13 cellular contexts compared by ENCODE assay signal in genomic region chr3:131231710-131232348, GRCh38.
A peak's percentile ranks its signal among the peaks of the same experiment; 100 is the strongest.
DNase-seq lines count a peak whose midpoint lies in the region; ATAC-seq, FAIRE-seq and TF ChIP-seq lines count a peak whose summit lies in the region.
"Had no signal": no experiment of that assay in that cellular context is flagged by ENCODE, and none has a peak within 500 bp of the region (broad histone marks: within the 10 kb centered on the region; RNA-seq: fewer than 3 reads in every experiment).

No MANE protein-coding gene starts in this region.

- peak overlapping the region; percentile 23 for H3K27ac Mint-ChIP-seq in glutamatergic neuron (ENCODE audit: unreplicated experiment)
- H3K27ac Mint-ChIP-seq in activated naive CD8-positive, alpha-beta T cell treated with anti-CD3 and anti-CD28 coated beads for 36 hours = no peak overlapping the region
- H3K27ac Mint-ChIP-seq: activated naive CD8-positive, alpha-beta T cell; naive thymus-derived CD4-positive, alpha-beta T cell; T-cell had no signal

- in situ Hi-C loops in SK-MEL-5 (cut with HindIII; ENCODE audit: low pct_unique_long_range_greater_than_20kb, low sequenced_read_pairs) = no loop called here

- peaks cover 3% of the 10 kb centered on the region for H3K27me3 Mint-ChIP-seq in glutamatergic neuron (ENCODE audit: unreplicated experiment)
- no peaks in the 10 kb centered on the region for H3K27me3 Mint-ChIP-seq in activated naive CD8-positive, alpha-beta T cell treated with anti-CD3 and anti-CD28 coated beads for 36 hours
- H3K27me3 Mint-ChIP-seq: activated naive CD8-positive, alpha-beta T cell; naive thymus-derived CD4-positive, alpha-beta T cell; T-cell had no signal

- peaks cover 26% of the 10 kb centered on the region for H3K4me1 Mint-ChIP-seq in glutamatergic neuron (ENCODE audit: low read depth, unreplicated experiment)
- H3K4me1 Mint-ChIP-seq in activated naive CD8-positive, alpha-beta T cell treated with anti-CD3 and anti-CD28 coated beads for 36 hours = no peaks in the 10 kb centered on the region
- H3K4me1 Mint-ChIP-seq: naive thymus-derived CD4-positive, alpha-beta T cell; T-cell had no signal

- ATAC-seq in HG03108 (IDR thresholded peaks at IDR 0.05; ENCODE audit: unreplicated experiment) (no peak), GM18511 (IDR thresholded peaks at IDR 0.05; ENCODE audit: unreplicated experiment) (no peak)
- ATAC-seq: naive thymus-derived CD4-positive, alpha-beta T cell; T-cell had no signal

- peaks cover 2% of the 10 kb centered on the region for H3K9me3 Mint-ChIP-seq in glutamatergic neuron (ENCODE audit: unreplicated experiment)
- H3K9me3 Mint-ChIP-seq in activated naive CD8-positive, alpha-beta T cell treated with anti-CD3 and anti-CD28 coated beads for 36 hours = no peaks in the 10 kb centered on the region
- H3K9me3 Mint-ChIP-seq: T-cell had no signal

- DNase-seq in D721Med (ENCODE audit: insufficient read length, low spot score) = no peak
- DNase-seq in HT-29 (ENCODE audit: low spot score) = peak; percentile 3
- DNase-seq in SK-MEL-5 (ENCODE audit: low read depth, low spot score) = peak; percentile 53
- DNase-seq in glutamatergic neuron = no peak
- DNase-seq in iPS-NIHi11 (ENCODE audit: low spot score) = no peak
- no peak for DNase-seq in activated naive CD8-positive, alpha-beta T cell treated with anti-CD3 and anti-CD28 coated beads for 36 hours
- DNase-seq: effector CD8-positive, alpha-beta T cell; naive thymus-derived CD4-positive, alpha-beta T cell; NCI-H2081 treated with DMSO at 0.1 percent for 48 hours; T-cell had no signal

- no peak for FAIRE-seq in D721Med (lab: Jason Lieb, UNC)

- H3K4me3 Mint-ChIP-seq in glutamatergic neuron (ENCODE audit: unreplicated experiment) = no peak overlapping the region
- no peak overlapping the region for H3K4me3 Mint-ChIP-seq in activated naive CD8-positive, alpha-beta T cell treated with anti-CD3 and anti-CD28 coated beads for 36 hours
- H3K4me3 Mint-ChIP-seq: activated naive CD8-positive, alpha-beta T cell; naive thymus-derived CD4-positive, alpha-beta T cell; T-cell had no signal

- H3K36me3 Mint-ChIP-seq in glutamatergic neuron (ENCODE audit: unreplicated experiment) = no peaks in the 10 kb centered on the region
- H3K36me3 Mint-ChIP-seq in activated naive CD8-positive, alpha-beta T cell treated with anti-CD3 and anti-CD28 coated beads for 36 hours = no peaks in the 10 kb centered on the region
- H3K36me3 Mint-ChIP-seq: activated naive CD8-positive, alpha-beta T cell; naive thymus-derived CD4-positive, alpha-beta T cell had no signal

- TF ChIP-seq CTCF in D721Med (IDR thresholded peaks at IDR 0.05; ENCODE audit: insufficient read depth, missing control alignments) (peak; percentile 37), glutamatergic neuron (IDR thresholded peaks at IDR 0.05; ENCODE audit: partially characterized antibody, unreplicated experiment) (no peak)

Comparison
In these comparisons a context has a peak if more than half of its experiments do, and no peak if none do; other contexts are left out.
1. DNase-seq: peak in HT-29 (single experiment) and SK-MEL-5 (single experiment); none in D721Med (single experiment), glutamatergic neuron (single experiment), iPS-NIHi11 (single experiment) and activated naive CD8-positive, alpha-beta T cell treated with anti-CD3 and anti-CD28 coated beads for 36 hours (single experiment).